In genomic region chr6:24545691-24546090, GRCh38 we compare ENCODE assay signal across 1 cellular context.
A peak's percentile ranks its signal among the peaks of the same experiment; 100 is the strongest.
TF ChIP-seq lines count a peak whose summit lies in the region.

No MANE protein-coding gene starts in this region.

TF ChIP-seq in HepG2, 621 proteins besides CTCF, POLR2A, EP300 and RAD21:
- no peak for TF ChIP-seq MAFF (IDR thresholded peaks at IDR 0.05; ENCODE audit: low read depth, low read length)
- no peak for TF ChIP-seq SOX13 (IDR thresholded peaks at IDR 0.05)
- TF ChIP-seq SOX13 (CRISPR knock-in tag; conservative IDR thresholded peaks at IDR 0.05 in 1 of 2, IDR thresholded peaks at IDR 0.05 in 1 of 2), result peak in 1 of 2 experiments; percentile 19; a peak in 1 of 4 replicates
- TF ChIP-seq CEBPB (IDR thresholded peaks at IDR 0.05; ENCODE audit: borderline replicate concordance, low read depth, low read length), result peak; percentile 51; the same call in 1 of the 2 replicates
